ENCODE assay signal across 27 cellular contexts in genomic region chrX:112677167-112677566, GRCh38. TPM values are rescaled to one million over a fixed set of nuclear protein-coding genes. Genes with fewer than 3 reads are reported as not detected.
DNase-seq lines count a peak whose midpoint lies in the region; ATAC-seq and TF ChIP-seq lines count a peak whose summit lies in the region.
"Had no signal": no experiment of that assay in that cellular context is flagged by ENCODE, and none has a peak within 500 bp of the region (broad histone marks: within the 10 kb centered on the region; RNA-seq: fewer than 3 reads in every experiment).

No MANE protein-coding gene starts in this region.

- no peak for TF ChIP-seq CTCF in gastrocnemius medialis (IDR thresholded peaks at IDR 0.05 in 4 of 5, conservative IDR thresholded peaks at IDR 0.05 in 1 of 5)

- H3K36me3 ChIP-seq in KOPT-K1 (ENCODE audit: insufficient read depth, low read length): no peaks in the 10 kb centered on the region
- no peaks in the 10 kb centered on the region for H3K36me3 ChIP-seq in gastrocnemius medialis
- H3K36me3 ChIP-seq: transverse colon had no signal

- no peak overlapping the region for H3K4me3 ChIP-seq in gastrocnemius medialis
- H3K4me3 ChIP-seq: dorsolateral prefrontal cortex, transverse colon had no signal

- H3K36me3 Mint-ChIP-seq in activated CD4-positive, alpha-beta T cell treated with anti-CD3 and anti-CD28 coated beads, Interleukin-2, amount 10 ng/mL, durations not matched to agents 7 days and 5 days (ENCODE audit: low read depth): no peaks in the 10 kb centered on the region
- no peaks in the 10 kb centered on the region for H3K36me3 Mint-ChIP-seq in activated CD4-positive, alpha-beta T cell treated with anti-CD3 and anti-CD28 coated beads, Interleukin-2, amount 10 ng/mL, durations not matched to agents 24 days and 14 days (ENCODE audit: low read depth)
- peaks cover 7% of the 10 kb centered on the region for H3K36me3 Mint-ChIP-seq in effector memory CD8-positive, alpha-beta T cell (ENCODE audit: insufficient read depth)
- H3K36me3 Mint-ChIP-seq: activated CD4-positive, alpha-beta memory T cell treated with anti-CD3 and anti-CD28 coated beads for 36 hours; WTC11 had no signal

- in situ Hi-C loops in gastrocnemius medialis (cut with MboI; ENCODE audit: low sequenced_read_pairs in 4 of 4): no loop called here

- intact Hi-C loops in activated CD4-positive, alpha-beta T cell treated with anti-CD3 and anti-CD28 coated beads, Interleukin-2, amount 10 ng/mL, durations not matched to agents 24 days and 14 days (cut with micrococcal nuclease): no loop called here
- intact Hi-C loops in sciatic nerve (cut with DNase I): no loop called here
- intact Hi-C loops in gastrocnemius medialis (cut with DNase I; ENCODE audit: low total_unique reads): loop anchor here (10.0 kb wide), 1 partner anchor 258 kb away; no protein-coding TSS in a partner anchor

- no peaks in the 10 kb centered on the region for H3K9me3 Mint-ChIP-seq in activated CD4-positive, alpha-beta T cell treated with anti-CD3 and anti-CD28 coated beads, Interleukin-2, amount 10 ng/mL, durations not matched to agents 7 days and 5 days
- H3K9me3 Mint-ChIP-seq in activated CD4-positive, alpha-beta T cell treated with anti-CD3 and anti-CD28 coated beads, Interleukin-2, amount 10 ng/mL, durations not matched to agents 24 days and 14 days: no peaks in the 10 kb centered on the region
- no peaks in the 10 kb centered on the region for H3K9me3 Mint-ChIP-seq in effector memory CD8-positive, alpha-beta T cell
- H3K9me3 Mint-ChIP-seq: activated CD4-positive, alpha-beta memory T cell treated with anti-CD3 and anti-CD28 coated beads for 36 hours; WTC11 had no signal

- DNase-seq in activated CD4-positive, alpha-beta T cell treated with anti-CD3 and anti-CD28 coated beads, Interleukin-2, amount 10 ng/mL, durations not matched to agents 7 days and 5 days: no peak
- no peak for DNase-seq in activated CD4-positive, alpha-beta T cell treated with anti-CD3 and anti-CD28 coated beads, Interleukin-2, amount 10 ng/mL, durations not matched to agents 24 days and 14 days
- DNase-seq in effector memory CD8-positive, alpha-beta T cell: no peak
- DNase-seq in sciatic nerve (ENCODE audit: low spot score): no peak
- no peak for DNase-seq in gastrocnemius medialis
- no peak for DNase-seq in T-helper 1 cell
- DNase-seq: 8988T; activated CD4-positive, alpha-beta memory T cell treated with anti-CD3 and anti-CD28 coated beads for 36 hours; activated gamma-delta T cell treated with Interleukin-2 at 50 U/mL for 16 hours; activated T-cell treated with anti-CD3 and anti-CD28 coated beads for 4 hours; amygdala; caudate nucleus; dorsolateral prefrontal cortex; foreskin keratinocyte; hippocampal formation; NCI-H1436 treated with DMSO at 0.1 percent for 48 hours; NCI-H2171 treated with DMSO at 0.1 percent for 48 hours; NCI-H526 treated with DMSO at 0.1 percent for 48 hours; RPMI8226; stimulated activated CD4-positive, alpha-beta T cell treated with anti-CD3 and anti-CD28 coated beads, Interleukin-4, amount 100 ng/mL, for 1 hour; stimulated activated naive CD8-positive, alpha-beta T cell treated with anti-CD3 and anti-CD28 coated beads, Interleukin-15, Interleukin-2, amounts not matched to agents 100 U/mL and 50 U/mL, for 24 hours; T-helper 9 cell; transverse colon had no signal

- peak overlapping the region; percentile 52 for H3K27ac Mint-ChIP-seq in activated CD4-positive, alpha-beta T cell treated with anti-CD3 and anti-CD28 coated beads, Interleukin-2, amount 10 ng/mL, durations not matched to agents 7 days and 5 days
- H3K27ac Mint-ChIP-seq in activated CD4-positive, alpha-beta T cell treated with anti-CD3 and anti-CD28 coated beads, Interleukin-2, amount 10 ng/mL, durations not matched to agents 24 days and 14 days: no peak overlapping the region
- H3K27ac Mint-ChIP-seq in effector memory CD8-positive, alpha-beta T cell: peak overlapping the region; percentile 70 to 90
- H3K27ac Mint-ChIP-seq: activated CD4-positive, alpha-beta memory T cell treated with anti-CD3 and anti-CD28 coated beads for 36 hours; WTC11 had no signal

- H3K27me3 ChIP-seq in gastrocnemius medialis: no peaks in the 10 kb centered on the region
- H3K27me3 ChIP-seq: foreskin keratinocyte, transverse colon had no signal

- POLR2A ChIA-PET in activated CD4-positive, alpha-beta T cell treated with anti-CD3 and anti-CD28 coated beads, Interleukin-2, amount 10 ng/mL, durations not matched to agents 7 days and 5 days (lab: Charles Lee): no interaction called here

- CTCF ChIA-PET in activated CD4-positive, alpha-beta T cell treated with anti-CD3 and anti-CD28 coated beads, Interleukin-2, amount 10 ng/mL, durations not matched to agents 7 days and 5 days (lab: Charles Lee): interaction anchor here (1.2 to 1.4 kb wide), 2 partner anchors 17 to 35 kb away, joined by 3 to 4 read pairs; no protein-coding TSS in a partner anchor

- no peaks in the 10 kb centered on the region for H3K27me3 Mint-ChIP-seq in activated CD4-positive, alpha-beta T cell treated with anti-CD3 and anti-CD28 coated beads, Interleukin-2, amount 10 ng/mL, durations not matched to agents 7 days and 5 days
- no peaks in the 10 kb centered on the region for H3K27me3 Mint-ChIP-seq in activated CD4-positive, alpha-beta T cell treated with anti-CD3 and anti-CD28 coated beads, Interleukin-2, amount 10 ng/mL, durations not matched to agents 24 days and 14 days
- H3K27me3 Mint-ChIP-seq in effector memory CD8-positive, alpha-beta T cell: no peaks in the 10 kb centered on the region
- H3K27me3 Mint-ChIP-seq: activated CD4-positive, alpha-beta memory T cell treated with anti-CD3 and anti-CD28 coated beads for 36 hours had no signal

- no peaks in the 10 kb centered on the region for H3K4me1 ChIP-seq in gastrocnemius medialis
- H3K4me1 ChIP-seq: foreskin keratinocyte had no signal

- no peaks in the 10 kb centered on the region for H3K9me3 ChIP-seq in KOPT-K1 (ENCODE audit: insufficient read depth, low read length, poor library complexity, severe bottlenecking)
- H3K9me3 ChIP-seq in gastrocnemius medialis: no peaks in the 10 kb centered on the region
- H3K9me3 ChIP-seq: transverse colon had no signal

- no peak for ATAC-seq in effector memory CD8-positive, alpha-beta T cell (replicated peaks)
- ATAC-seq in sciatic nerve (peak; percentile 15), gastrocnemius medialis (no peak), GM21526 (IDR thresholded peaks at IDR 0.05; ENCODE audit: low FRiP score, unreplicated experiment) (no peak)
- ATAC-seq: foreskin keratinocyte; stimulated activated naive CD8-positive, alpha-beta T cell treated with anti-CD3 and anti-CD28 coated beads, Interleukin-15, Interleukin-2, amounts not matched to agents 100 U/mL and 50 U/mL, for 24 hours; WTC11 had no signal

- H3K27ac ChIP-seq in KOPT-K1 (ENCODE audit: low read depth, low read length, poor library complexity, severe bottlenecking): peak overlapping the region; percentile 83
- no peak overlapping the region for H3K27ac ChIP-seq in gastrocnemius medialis
- H3K27ac ChIP-seq: dorsolateral prefrontal cortex, foreskin keratinocyte, transverse colon had no signal

- H3K4me1 Mint-ChIP-seq in activated CD4-positive, alpha-beta T cell treated with anti-CD3 and anti-CD28 coated beads, Interleukin-2, amount 10 ng/mL, durations not matched to agents 7 days and 5 days: peaks cover 41% of the 10 kb centered on the region
- peaks cover 28% of the 10 kb centered on the region for H3K4me1 Mint-ChIP-seq in activated CD4-positive, alpha-beta T cell treated with anti-CD3 and anti-CD28 coated beads, Interleukin-2, amount 10 ng/mL, durations not matched to agents 24 days and 14 days
- H3K4me1 Mint-ChIP-seq in effector memory CD8-positive, alpha-beta T cell (ENCODE audit: low read depth in 2 of 2): peaks cover 13 to 22% of the 10 kb centered on the region in 2 donors

- H3K4me3 Mint-ChIP-seq in activated CD4-positive, alpha-beta T cell treated with anti-CD3 and anti-CD28 coated beads, Interleukin-2, amount 10 ng/mL, durations not matched to agents 7 days and 5 days: no peak overlapping the region
- H3K4me3 Mint-ChIP-seq in activated CD4-positive, alpha-beta T cell treated with anti-CD3 and anti-CD28 coated beads, Interleukin-2, amount 10 ng/mL, durations not matched to agents 24 days and 14 days: no peak overlapping the region
- H3K4me3 Mint-ChIP-seq in effector memory CD8-positive, alpha-beta T cell: no peak overlapping the region
- H3K4me3 Mint-ChIP-seq: activated CD4-positive, alpha-beta memory T cell treated with anti-CD3 and anti-CD28 coated beads for 36 hours; WTC11 had no signal

- no peak for TF ChIP-seq POLR2A in gastrocnemius medialis (IDR thresholded peaks at IDR 0.05)

RNA-seq across cellular contexts. Expression of gene LHFPL1, which starts 2.6 kb away (rescaled TPM):
- total RNA-seq in activated CD4-positive, alpha-beta T cell treated with anti-CD3 and anti-CD28 coated beads, Interleukin-2, amount 10 ng/mL, durations not matched to agents 7 days and 5 days: under 1 TPM; 0.23 to 0.30 TPM
- 0.23 TPM in 1 of 2 replicates, not detected in the other for total RNA-seq in activated CD4-positive, alpha-beta T cell treated with anti-CD3 and anti-CD28 coated beads, Interleukin-2, amount 10 ng/mL, durations not matched to agents 24 days and 14 days
- total RNA-seq in sciatic nerve: not detected
- under 1 TPM in 1 of 4 donors, not detected in 3; 0.29 TPM for total RNA-seq in gastrocnemius medialis
- total RNA-seq: Daoy had no signal
